Comparison of ENCODE assay signal across 1 cellular context in the genomic region with DNA sequence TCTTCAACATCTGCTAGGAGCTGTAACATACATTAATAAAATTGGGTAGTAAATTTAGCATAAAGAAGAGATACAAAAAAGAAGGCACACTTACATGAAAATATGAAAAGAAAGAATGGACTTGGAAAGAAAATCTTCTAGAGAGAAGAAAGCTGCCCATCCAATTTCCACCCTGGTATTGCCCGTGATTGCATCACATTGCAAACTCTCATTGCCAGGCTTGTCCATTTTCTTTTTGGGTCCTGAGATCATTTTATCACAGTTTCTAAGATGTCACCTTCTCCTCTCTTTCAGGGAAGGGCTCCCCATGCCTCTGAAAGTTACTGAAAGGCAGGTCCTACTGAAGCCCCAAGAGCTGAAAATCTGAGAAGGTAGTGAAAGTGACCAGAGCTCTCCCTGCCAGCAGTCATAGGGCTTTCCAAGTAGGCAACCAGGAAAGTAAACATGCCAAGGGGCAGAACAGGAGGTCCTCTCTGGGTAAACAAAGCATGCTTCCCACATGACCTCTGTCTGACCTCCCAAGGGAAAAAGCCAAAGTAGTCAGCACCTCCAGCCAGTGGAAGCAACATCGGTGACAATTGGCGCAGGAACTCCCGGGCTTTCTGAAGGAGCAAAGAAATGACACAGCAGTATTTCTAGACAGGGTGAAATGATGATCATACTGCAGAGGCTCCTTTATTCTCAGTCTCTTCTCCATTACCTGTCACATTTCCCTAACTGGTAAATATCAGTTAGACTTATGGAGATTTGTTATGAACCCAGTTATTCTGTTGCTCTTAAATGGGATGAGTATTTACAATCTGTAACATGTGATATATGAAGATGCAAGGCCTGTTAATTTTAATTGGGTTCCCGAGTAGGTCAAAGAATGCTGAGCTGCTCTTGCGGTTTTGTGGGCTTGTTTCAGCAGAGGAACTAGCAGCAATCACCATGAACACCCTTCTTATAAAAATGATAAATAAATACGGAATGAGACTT.
TF ChIP-seq lines count a peak whose summit lies in the region.

No MANE protein-coding gene starts in this region.

TF ChIP-seq in HEK293, 187 proteins besides CTCF, POLR2A, EP300 and RAD21 (continued from another document):
- TF ChIP-seq, protein P1, sequence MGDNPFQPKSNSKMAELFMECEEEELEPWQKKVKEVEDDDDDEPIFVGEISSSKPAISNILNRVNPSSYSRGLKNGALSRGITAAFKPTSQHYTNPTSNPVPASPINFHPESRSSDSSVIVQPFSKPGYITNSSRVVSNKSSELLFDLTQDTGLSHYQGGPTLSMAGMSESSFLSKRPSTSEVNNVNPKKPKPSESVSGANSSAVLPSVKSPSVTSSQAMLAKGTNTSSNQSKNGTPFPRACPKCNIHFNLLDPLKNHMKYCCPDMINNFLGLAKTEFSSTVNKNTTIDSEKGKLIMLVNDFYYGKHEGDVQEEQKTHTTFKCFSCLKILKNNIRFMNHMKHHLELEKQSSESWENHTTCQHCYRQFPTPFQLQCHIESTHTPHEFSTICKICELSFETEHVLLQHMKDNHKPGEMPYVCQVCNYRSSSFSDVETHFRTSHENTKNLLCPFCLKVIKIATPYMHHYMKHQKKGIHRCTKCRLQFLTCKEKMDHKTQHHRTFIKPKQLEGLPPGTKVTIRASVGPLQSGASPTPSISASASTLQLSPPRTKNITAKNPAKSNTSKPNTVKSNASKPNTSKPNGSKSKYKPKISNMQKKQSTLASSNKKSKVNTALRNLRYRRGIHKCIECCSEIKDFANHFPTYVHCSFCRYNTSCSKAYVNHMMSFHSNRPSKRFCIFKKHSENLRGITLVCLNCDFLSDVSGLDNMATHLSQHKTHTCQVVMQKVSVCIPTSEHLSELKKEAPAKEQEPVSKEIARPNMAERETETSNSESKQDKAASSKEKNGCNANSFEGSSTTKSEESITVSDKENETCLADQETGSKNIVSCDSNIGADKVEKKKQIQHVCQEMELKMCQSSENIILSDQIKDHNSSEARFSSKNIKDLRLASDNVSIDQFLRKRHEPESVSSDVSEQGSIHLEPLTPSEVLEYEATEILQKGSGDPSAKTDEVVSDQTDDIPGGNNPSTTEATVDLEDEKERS (tag by site-specific recombination; IDR thresholded peaks at IDR 0.05) = no peak
- no peak for TF ChIP-seq ZNF155 (tag by site-specific recombination; IDR thresholded peaks at IDR 0.05)
- TF ChIP-seq, protein P2, sequence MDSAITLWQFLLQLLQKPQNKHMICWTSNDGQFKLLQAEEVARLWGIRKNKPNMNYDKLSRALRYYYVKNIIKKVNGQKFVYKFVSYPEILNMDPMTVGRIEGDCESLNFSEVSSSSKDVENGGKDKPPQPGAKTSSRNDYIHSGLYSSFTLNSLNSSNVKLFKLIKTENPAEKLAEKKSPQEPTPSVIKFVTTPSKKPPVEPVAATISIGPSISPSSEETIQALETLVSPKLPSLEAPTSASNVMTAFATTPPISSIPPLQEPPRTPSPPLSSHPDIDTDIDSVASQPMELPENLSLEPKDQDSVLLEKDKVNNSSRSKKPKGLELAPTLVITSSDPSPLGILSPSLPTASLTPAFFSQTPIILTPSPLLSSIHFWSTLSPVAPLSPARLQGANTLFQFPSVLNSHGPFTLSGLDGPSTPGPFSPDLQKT (IDR thresholded peaks at IDR 0.05; ENCODE audit: borderline replicate concordance, low read depth, low read length) = no peak
- no peak for TF ChIP-seq ZNF561 (tag by site-specific recombination; IDR thresholded peaks at IDR 0.05; ENCODE audit: borderline replicate concordance)
- TF ChIP-seq ZBTB1 (tag by site-specific recombination; IDR thresholded peaks at IDR 0.05) = no peak
